In the genomic region with DNA sequence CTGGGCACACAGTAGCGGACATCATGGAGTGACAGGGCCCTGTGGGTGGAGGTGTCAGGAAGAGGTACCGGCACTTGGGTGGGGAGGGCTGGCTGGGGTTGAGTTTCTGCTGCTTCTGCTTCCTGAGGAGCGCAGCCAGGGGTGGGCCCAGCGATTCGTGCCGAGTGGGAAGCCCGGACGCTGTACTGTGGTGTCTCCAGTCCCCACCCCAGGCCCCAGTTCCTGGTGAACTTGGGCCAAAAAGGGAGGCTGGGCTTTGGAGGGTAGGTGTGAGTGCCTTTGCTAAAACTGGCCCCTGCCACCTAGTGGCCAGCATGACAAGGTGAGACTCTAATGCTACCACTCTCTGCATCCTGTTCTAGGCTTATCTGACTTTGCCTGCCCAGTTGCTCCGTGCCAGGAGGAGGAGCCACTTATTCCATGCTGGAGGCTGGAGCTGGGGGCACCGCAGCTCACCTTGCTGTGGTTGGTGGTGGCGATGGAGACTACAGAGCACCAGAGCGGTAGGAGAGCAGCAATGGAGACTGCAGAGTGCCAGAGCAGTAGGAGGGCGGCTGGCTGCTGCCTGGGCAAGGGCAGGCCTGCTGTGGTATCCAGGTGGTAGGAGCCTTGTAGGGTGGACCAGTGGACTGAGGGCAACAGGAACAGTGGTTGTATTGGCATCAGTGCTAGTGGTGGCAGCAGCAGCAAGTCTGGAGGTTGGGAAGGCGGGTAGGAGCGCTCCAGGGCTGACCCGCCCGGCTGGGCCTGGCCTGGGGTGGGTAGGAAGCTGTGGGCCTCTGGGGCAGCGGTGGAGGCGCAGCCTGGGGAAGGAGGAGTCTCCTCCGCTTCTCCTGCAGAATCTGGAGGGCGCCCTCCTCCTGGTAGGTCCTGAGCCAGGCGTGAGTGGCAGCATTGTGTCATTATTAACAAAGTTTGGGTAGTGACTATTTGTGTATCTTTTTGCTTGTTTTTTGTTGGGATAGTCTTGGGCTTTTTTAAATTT, we compare ENCODE assay signal across 8 cellular contexts. TPM values are rescaled to one million over a fixed set of nuclear protein-coding genes. Genes with fewer than 3 reads are reported as not detected.
DNase-seq lines count a peak whose midpoint lies in the region; ATAC-seq and TF ChIP-seq lines count a peak whose summit lies in the region.

No MANE protein-coding gene starts in this region.

- CTCF ChIA-PET in PC-3 (lab: Charles Lee) = no interaction called here

- intact Hi-C loops in PC-3 (cut with micrococcal nuclease) = loop anchor here (5.0 to 10.0 kb wide), 2 partner anchors 105 to 268 kb away; a partner anchor contains a TSS
- intact Hi-C loops in body of pancreas (cut with DNase I) = loop anchor here (10.0 kb wide), 1 partner anchor 232 kb away; no protein-coding TSS in a partner anchor
- intact Hi-C loops in lower lobe of right lung (cut with DNase I) = no loop called here

- peaks cover 29% of the 10 kb centered on the region for H3K27me3 ChIP-seq in BE2C
- H3K27me3 ChIP-seq in PC-3 (ENCODE audit: low read length) = no peaks in the 10 kb centered on the region
- peaks cover 0 to 6% of the 10 kb centered on the region in 2 donors for H3K27me3 ChIP-seq in body of pancreas
- peaks cover 26% of the 10 kb centered on the region for H3K27me3 ChIP-seq in lower lobe of right lung (ENCODE audit: low read depth)

- POLR2A ChIA-PET in PC-3 (lab: Charles Lee; ENCODE audit: unreplicated experiment) = no interaction called here

- TF ChIP-seq POLR2A in body of pancreas (IDR thresholded peaks at IDR 0.05) = no peak

- BruUV-seq in PC-3 (replicated peaks; lab: Mats Ljungman, UMichigan) = no TSS peak

- H3K4me1 ChIP-seq in BE2C = no peaks in the 10 kb centered on the region
- no peaks in the 10 kb centered on the region for H3K4me1 ChIP-seq in PC-3 (ENCODE audit: insufficient read depth, low read length)
- H3K4me1 ChIP-seq in body of pancreas = peaks cover 14% of the 10 kb centered on the region
- peaks cover 12% of the 10 kb centered on the region for H3K4me1 ChIP-seq in lower lobe of right lung

- 0 out of 2 replicates have a peak overlapping the region, but pooled peaks have one; percentile 20 for H2AFZ ChIP-seq in PC-3 (ENCODE audit: low read length)

- ATAC-seq in PC-3 (peak; percentile 82), body of pancreas (no peak), lower lobe of right lung (peak; percentile 29 to 51), GM18870 (IDR thresholded peaks at IDR 0.05; ENCODE audit: unreplicated experiment) (no peak)

- H3K9me2 ChIP-seq in PC-3 (replicated peaks; ENCODE audit: low read length) = no peaks in the 10 kb centered on the region

- H3K9me3 ChIP-seq in BE2C = no peaks in the 10 kb centered on the region
- no peaks in the 10 kb centered on the region for H3K9me3 ChIP-seq in PC-3 (ENCODE audit: low read length)
- H3K9me3 ChIP-seq in body of pancreas = no peaks in the 10 kb centered on the region
- no peaks in the 10 kb centered on the region for H3K9me3 ChIP-seq in lower lobe of right lung

- H3K79me2 ChIP-seq in PC-3 (ENCODE audit: low read length) = no peaks in the 10 kb centered on the region

- H3K27ac ChIP-seq in PC-3 (ENCODE audit: low read length) = no peak overlapping the region
- no peak overlapping the region for H3K27ac ChIP-seq in body of pancreas
- H3K27ac ChIP-seq in lower lobe of right lung = no peak overlapping the region

- H3K9ac ChIP-seq in PC-3 (ENCODE audit: low read length) = no peak overlapping the region

- H3K4me2 ChIP-seq in PC-3 (ENCODE audit: low read length) = no peak overlapping the region

- no peaks in the 10 kb centered on the region for H3F3A ChIP-seq in PC-3 (ENCODE audit: low read length, unreplicated experiment)

- TF ChIP-seq CTCF in BE2C (IDR thresholded peaks at IDR 0.05; ENCODE audit: low read depth, low read length) (peak; percentile 74), GM20000 (IDR thresholded peaks at IDR 0.05; ENCODE audit: extremely low read depth, missing control alignments) (peak; percentile 74), PC-3 (conservative IDR thresholded peaks at IDR 0.05; ENCODE audit: low read depth, low read length) (peak; percentile 65), body of pancreas (IDR thresholded peaks at IDR 0.05) (peak; percentile 33 to 63 (median 50)), lower lobe of right lung (IDR thresholded peaks at IDR 0.05) (peak; percentile 57)

- H4K20me1 ChIP-seq in PC-3 (ENCODE audit: low read length) = no peaks in the 10 kb centered on the region

- WGBS in body of pancreas, 2 donors = 54 to 65% methylated on average over 19 to 21 of the region's 22 CpGs

- no peak overlapping the region for H3K4me3 ChIP-seq in BE2C (ENCODE audit: low read depth, low read length)
- no peak overlapping the region for H3K4me3 ChIP-seq in PC-3 (ENCODE audit: low read length)
- no peak overlapping the region for H3K4me3 ChIP-seq in body of pancreas
- H3K4me3 ChIP-seq in lower lobe of right lung = no peak overlapping the region

- H3K36me3 ChIP-seq in BE2C = no peaks in the 10 kb centered on the region
- H3K36me3 ChIP-seq in PC-3 (ENCODE audit: low read depth, low read length) = no peaks in the 10 kb centered on the region
- H3K36me3 ChIP-seq in body of pancreas (replicated peaks in 1 of 2; ENCODE audit: insufficient read depth in 1 of 2, low read depth in 2 of 2) = no peaks in the 10 kb centered on the region
- no peaks in the 10 kb centered on the region for H3K36me3 ChIP-seq in lower lobe of right lung

- no peak for DNase-seq in BE2C
- no peak for DNase-seq in GM20000 (ENCODE audit: low spot score)
- peak; percentile 48 for DNase-seq in PC-3
- peak in 3 of 4 donors; percentile 55 to 58 (median 58) for DNase-seq in body of pancreas
- DNase-seq in lower lobe of right lung = no peak
- DNase-seq in AG08396 (ENCODE audit: low spot score) = no peak
- DNase-seq in midbrain (lab: John Stamatoyannopoulos, UW) = no peak

RNA-seq across cellular contexts. Expression of a gene that starts 2.2 kb away (rescaled TPM):
- polyA plus RNA-seq in BE2C (2012; ENCODE audit: insufficient read depth, insufficient read length, low read depth) = not detected
- not detected in 2 replicates for total RNA-seq in PC-3 (2014; rRNA removed)
- not detected for total RNA-seq in body of pancreas
- not detected for total RNA-seq in lower lobe of right lung

RNA-seq across cellular contexts. Expression of a gene that starts 48.0 kb away (rescaled TPM):
- polyA plus RNA-seq in BE2C (2012; ENCODE audit: insufficient read depth, insufficient read length, low read depth) = not detected
- not detected in 2 replicates for total RNA-seq in PC-3 (2014; rRNA removed)
- 1 to 10 TPM; 1.6 to 4.0 TPM for total RNA-seq in body of pancreas
- total RNA-seq in lower lobe of right lung = not detected

RNA-seq across cellular contexts. Expression of a gene that starts 48.1 kb away (rescaled TPM):
- polyA plus RNA-seq in BE2C (2012; ENCODE audit: insufficient read depth, insufficient read length, low read depth) = 0.28 TPM
- total RNA-seq in PC-3 (2014; rRNA removed) (not detected in 2 replicates), body of pancreas (under 1 TPM; 0.26 to 0.33 TPM), lower lobe of right lung (1.4 TPM)

Comparison
In these comparisons a context has a peak if more than half of its experiments do, and no peak if none do; other contexts are left out.
1. DNase-seq: peak in PC-3 (single experiment) and body of pancreas (3 of 4); none in BE2C (single experiment), GM20000 (single experiment), lower lobe of right lung (single experiment), AG08396 (single experiment) and midbrain (single experiment).
2. ATAC-seq: peak in PC-3 (single experiment) and lower lobe of right lung (2 of 2); none in body of pancreas (single experiment) and GM18870 (single experiment).
3. Peak in every context shown above with its lines, with median percentiles within 50 percentile points of each other: CTCF ChIP-seq.